Comparison of ENCODE assay signal across 15 cellular contexts in genomic region chr7:73361340-73361739, GRCh38. TPM values are rescaled to one million over a fixed set of nuclear protein-coding genes. Genes with fewer than 3 reads are reported as not detected.
DNase-seq lines count a peak whose midpoint lies in the region; ATAC-seq, FAIRE-seq and TF ChIP-seq lines count a peak whose summit lies in the region.
"Had no signal": no experiment of that assay in that cellular context is flagged by ENCODE, and none has a peak within 500 bp of the region (broad histone marks: within the 10 kb centered on the region; RNA-seq: fewer than 3 reads in every experiment).

No MANE protein-coding gene starts in this region.

- no peak for DNase-seq in HepG2 (ENCODE audit: low spot score)
- no peak for DNase-seq in right lobe of liver
- DNase-seq in RPMI7951 (ENCODE audit: low read depth), result peak; percentile 12
- DNase-seq in GM23248, result no peak
- no peak for DNase-seq in cerebellar nuclear complex (lab: John Stamatoyannopoulos, UW)
- no peak for DNase-seq in MG63
- DNase-seq: 8988T; AML-193; CD8-positive, alpha-beta memory T cell; DMS53; H7 had no signal

- H3K27me3 Mint-ChIP-seq in dendritic cell treated with granulocyte-macrophage colony-stimulating factor and Interleukin-4, amounts not matched to agents 40 ng/mL and 50 ng/mL, for 4 days, result peaks cover 22% of the 10 kb centered on the region

- peak overlapping the region; percentile 51 for H3K27ac Mint-ChIP-seq in dendritic cell treated with granulocyte-macrophage colony-stimulating factor and Interleukin-4, amounts not matched to agents 40 ng/mL and 50 ng/mL, for 4 days
- H3K27ac Mint-ChIP-seq: GM23338 had no signal

- no peaks in the 10 kb centered on the region for H3K36me3 Mint-ChIP-seq in dendritic cell treated with granulocyte-macrophage colony-stimulating factor and Interleukin-4, amounts not matched to agents 40 ng/mL and 50 ng/mL, for 4 days (ENCODE audit: low read depth)
- H3K36me3 Mint-ChIP-seq: CD8-positive, alpha-beta memory T cell had no signal

- no peaks in the 10 kb centered on the region for H3K9me3 ChIP-seq in HepG2 (ENCODE audit: low read length)
- no peaks in the 10 kb centered on the region for H3K9me3 ChIP-seq in right lobe of liver
- H3K9me3 ChIP-seq in GM23248 (ENCODE audit: low read depth), result no peaks in the 10 kb centered on the region
- no peaks in the 10 kb centered on the region for H3K9me3 ChIP-seq in MG63

- TF ChIP-seq POLR2A in HepG2 (IDR thresholded peaks at IDR 0.05; ENCODE audit: insufficient read depth in 1 of 2, low read depth in 2 of 2, low read length in 2 of 2), result no peak
- no peak for TF ChIP-seq POLR2A in right lobe of liver (IDR thresholded peaks at IDR 0.05)

- intact Hi-C loops in HepG2 (cut with micrococcal nuclease; ENCODE audit: unreplicated experiment) (no loop called here), right lobe of liver (cut with DNase I) (no loop called here)
- intact Hi-C loops in dendritic cell treated with granulocyte-macrophage colony-stimulating factor and Interleukin-4, amounts not matched to agents 40 ng/mL and 50 ng/mL, for 4 days (cut with micrococcal nuclease), result no loop called here

- in situ Hi-C loops in HepG2 (cut with HindIII; ENCODE audit: extremely low pct_ligation_motif_present, low pct_unique_long_range_greater_than_20kb) (no loop called here), GM23248 (cut with MboI) (no loop called here)

- TF ChIP-seq EP300 in HepG2 (IDR thresholded peaks at IDR 0.05; ENCODE audit: low read depth in 2 of 2, low read length in 2 of 2) (no peak), HepG2 (CRISPR knock-in tag; IDR thresholded peaks at IDR 0.05; ENCODE audit: borderline replicate concordance) (no peak)

- no peaks in the 10 kb centered on the region for H3K36me3 ChIP-seq in HepG2 (replicated peaks in 1 of 2; ENCODE audit: control insufficient read depth in 1 of 2, insufficient read depth in 2 of 2, low read length in 2 of 2)
- no peaks in the 10 kb centered on the region for H3K36me3 ChIP-seq in right lobe of liver
- H3K36me3 ChIP-seq in GM23248 (ENCODE audit: low read depth), result no peaks in the 10 kb centered on the region
- H3K36me3 ChIP-seq in MG63, result no peaks in the 10 kb centered on the region
- H3K36me3 ChIP-seq: BLaER1 had no signal

- H3K79me2 ChIP-seq in HepG2 (ENCODE audit: insufficient read depth, low read length) (no peaks in the 10 kb centered on the region), GM23248 (ENCODE audit: insufficient read depth) (no peaks in the 10 kb centered on the region)

- no peaks in the 10 kb centered on the region for H3F3A ChIP-seq in GM23248 (ENCODE audit: insufficient read depth)

- no peak overlapping the region for H3K9ac ChIP-seq in HepG2 (ENCODE audit: insufficient read depth, low read depth, low read length)
- no peak overlapping the region for H3K9ac ChIP-seq in GM23248
- H3K9ac ChIP-seq: BLaER1 had no signal

- H3K4me3 ChIP-seq in HepG2 (replicated peaks in 1 of 3; ENCODE audit: insufficient read depth in 1 of 3, low read depth in 2 of 3, low read length in 3 of 3), result no peak overlapping the region
- H3K4me3 ChIP-seq in right lobe of liver, result no peak overlapping the region
- no peak overlapping the region for H3K4me3 ChIP-seq in GM23248
- no peak overlapping the region for H3K4me3 ChIP-seq in MG63
- H3K4me3 ChIP-seq: BLaER1, GM23338 had no signal

- 4% methylated on average over 5 of the region's 5 CpGs for WGBS in HepG2 (ENCODE audit: low lambda C conversion rate)
- WGBS in right lobe of liver (ENCODE audit: insufficient coverage, low coverage, low lambda C conversion rate, missing lambda C conversion rate), result 85% methylated on average over 5 of the region's 5 CpGs
- WGBS in GM23248 (ENCODE audit: low coverage in 1 of 2, low lambda C conversion rate in 2 of 2, missing lambda C conversion rate in 2 of 2), 2 experiments, result 75 to 89% methylated on average over 5 of the region's 5 CpGs

- H3K4me1 ChIP-seq in HepG2 (ENCODE audit: insufficient read depth, low read length), result peaks cover 60% of the 10 kb centered on the region
- H3K4me1 ChIP-seq in right lobe of liver, result peaks cover 0 to 4% (median 2%) of the 10 kb centered on the region in 4 donors
- H3K4me1 ChIP-seq in GM23248 (ENCODE audit: insufficient read depth), result no peaks in the 10 kb centered on the region

- no peak overlapping the region for H3K27ac ChIP-seq in HepG2 (ENCODE audit: extremely low read length, insufficient read depth, low read length)
- H3K27ac ChIP-seq in right lobe of liver, result no peak overlapping the region
- no peak overlapping the region for H3K27ac ChIP-seq in GM23248
- H3K27ac ChIP-seq: BLaER1 had no signal

- ATAC-seq in HepG2, result no peak
- ATAC-seq in right lobe of liver, result no peak
- ATAC-seq: GM23338 had no signal

- H3K4me2 ChIP-seq in HepG2 (ENCODE audit: low read depth, low read length) (no peak overlapping the region), GM23248 (ENCODE audit: unreplicated experiment) (no peak overlapping the region)
- H3K4me2 ChIP-seq: BLaER1, GM23338 had no signal

- CTCF ChIA-PET in HepG2 (lab: Yijun Ruan, JAX; ENCODE audit: low intra/inter-chr PET ratio, low total read pairs), result no interaction called here

- no peak for FAIRE-seq in HepG2 (lab: Jason Lieb, UNC)
- FAIRE-seq: GM18507 had no signal

- H3K9me3 Mint-ChIP-seq in dendritic cell treated with granulocyte-macrophage colony-stimulating factor and Interleukin-4, amounts not matched to agents 40 ng/mL and 50 ng/mL, for 4 days, result no peaks in the 10 kb centered on the region
- H3K9me3 Mint-ChIP-seq: GM23338 had no signal

- no peaks in the 10 kb centered on the region for H3K9me2 ChIP-seq in GM23248 (ENCODE audit: insufficient read depth)

- H2AFZ ChIP-seq in HepG2 (ENCODE audit: low read length), result no peak overlapping the region
- no peak overlapping the region for H2AFZ ChIP-seq in GM23248
- H2AFZ ChIP-seq: GM23338 had no signal

- H4K20me1 ChIP-seq in HepG2 (ENCODE audit: insufficient read depth, low read length) (no peaks in the 10 kb centered on the region), GM23248 (ENCODE audit: insufficient read depth) (no peaks in the 10 kb centered on the region)
- H4K20me1 ChIP-seq: BLaER1 had no signal

- BruUV-seq in HepG2 (replicated peaks; lab: Mats Ljungman, UMichigan), result no TSS peak

- POLR2A ChIA-PET in HepG2 (lab: Yijun Ruan, JAX), result no interaction called here

- H3K27me3 ChIP-seq in HepG2 (ENCODE audit: control insufficient read depth in 1 of 2, insufficient read depth in 2 of 2, low read length in 2 of 2) (peaks cover 11 to 41% of the 10 kb centered on the region in 2 experiments), right lobe of liver (no peaks in the 10 kb centered on the region), GM23248 (replicated peaks; ENCODE audit: insufficient read depth) (peaks cover 5% of the 10 kb centered on the region; the same call in 1 of the 2 replicates), MG63 (no peaks in the 10 kb centered on the region)
- H3K27me3 ChIP-seq: BLaER1 had no signal

- no peak for TF ChIP-seq RAD21 in HepG2 (CRISPR knock-in tag; IDR thresholded peaks at IDR 0.05)

- no peak overlapping the region for H3K4me3 Mint-ChIP-seq in dendritic cell treated with granulocyte-macrophage colony-stimulating factor and Interleukin-4, amounts not matched to agents 40 ng/mL and 50 ng/mL, for 4 days
- H3K4me3 Mint-ChIP-seq: CD8-positive, alpha-beta memory T cell; GM23338 had no signal

- peaks cover 20% of the 10 kb centered on the region for H3K4me1 Mint-ChIP-seq in dendritic cell treated with granulocyte-macrophage colony-stimulating factor and Interleukin-4, amounts not matched to agents 40 ng/mL and 50 ng/mL, for 4 days (ENCODE audit: low read depth)
- H3K4me1 Mint-ChIP-seq: CD8-positive, alpha-beta memory T cell; GM23338 had no signal

- TF ChIP-seq CTCF in HepG2 (CRISPR knock-in tag; IDR thresholded peaks at IDR 0.05), result 0 out of 2 replicates have a peak, but pooled peaks have one; percentile 18
- TF ChIP-seq CTCF in right lobe of liver (IDR thresholded peaks at IDR 0.05), result no peak

RNA-seq across cellular contexts. Expression of gene FKBP6, which starts 33.4 kb away (rescaled TPM):
- total RNA-seq in HepG2 (2016; rRNA removed; fragmentation: Illumina TruSeq; extraction: Trizol), result 0.13 and 0.20 TPM in 2 replicates
- not detected in 2 replicates for total RNA-seq in HepG2 (2016; cell fraction: cytosol; rRNA removed; fragmentation: Illumina TruSeq; extraction: Trizol; ENCODE audit: low read depth)
- total RNA-seq in HepG2 (2016; cell fraction: insoluble cytoplasmic fraction; rRNA removed; fragmentation: Illumina TruSeq; extraction: Trizol), result 0.15 and 0.16 TPM in 2 replicates
- 0.17 and 0.22 TPM in 2 replicates for total RNA-seq in HepG2 (2016; cell fraction: membrane; rRNA removed; fragmentation: Illumina TruSeq; extraction: Trizol)
- 0.22 TPM in 1 of 2 replicates, not detected in the other for total RNA-seq in HepG2 (2016; cell fraction: nucleus; rRNA removed; fragmentation: Illumina TruSeq; extraction: Trizol)
- polyA plus RNA-seq in HepG2 (2011; rRNA removed), result 0.07 and 0.09 TPM in 2 replicates
- polyA plus RNA-seq in HepG2 (2011; cell fraction: cytosol; rRNA removed), result 0.07 and 0.09 TPM in 2 replicates
- 0.08 TPM in 1 of 2 replicates, not detected in the other for polyA plus RNA-seq in HepG2 (2011; cell fraction: nucleus; rRNA removed)
- 0.07 and 0.12 TPM in 2 replicates for polyA plus RNA-seq in HepG2 (2012)
- not detected in 2 replicates for polyA plus RNA-seq in HepG2 (2016; cell fraction: cytosol; fragmentation: Illumina TruSeq; extraction: Trizol; ENCODE audit: low read depth)
- 0.21 and 0.26 TPM in 2 replicates for polyA plus RNA-seq in HepG2 (2016; cell fraction: insoluble cytoplasmic fraction; fragmentation: Illumina TruSeq; extraction: Trizol; ENCODE audit: low read depth)
- 0.10 TPM in 1 of 2 replicates, not detected in the other for polyA plus RNA-seq in HepG2 (2016; cell fraction: membrane; fragmentation: Illumina TruSeq; extraction: Trizol; ENCODE audit: low read depth)
- polyA plus RNA-seq in HepG2 (2016; cell fraction: nucleus; fragmentation: Illumina TruSeq; extraction: Trizol; ENCODE audit: insufficient read depth, low read depth), result 0.49 TPM in 1 of 2 replicates, not detected in the other
- polyA minus RNA-seq in HepG2 (2011; rRNA and poly(A)+ RNA removed; ENCODE audit: low replicate concordance), result 0.10 TPM in 1 of 2 replicates, not detected in the other
- polyA minus RNA-seq in HepG2 (2011; cell fraction: cytosol; rRNA and poly(A)+ RNA removed), result not detected in 2 replicates
- polyA minus RNA-seq in HepG2 (2011; cell fraction: nucleus; rRNA and poly(A)+ RNA removed), result 0.13 TPM in 1 of 2 replicates, not detected in the other
- total RNA-seq in right lobe of liver, result not detected
- not detected in 2 replicates for total RNA-seq in RPMI7951 (2014; rRNA removed; shearing (Covaris generic))
- total RNA-seq in GM23248 (2014; rRNA removed; shearing (Covaris generic)), result not detected in 2 replicates
- polyA plus RNA-seq in GM23248 (2016; fragmentation: Nextera tagmentation; extraction: Ambion mirVana), result not detected in 2 replicates
- not detected in 2 replicates for total RNA-seq in MG63 (2014; rRNA removed; shearing (Covaris generic); ENCODE audit: low replicate concordance)
- total RNA-seq: CD8-positive, alpha-beta memory T cell; GM23338 had no signal
- polyA plus RNA-seq: CD8-positive, alpha-beta memory T cell had no signal

RNA-seq across cellular contexts. Expression of gene TRIM50, which starts 33.5 kb away (rescaled TPM):
- total RNA-seq in HepG2 (2016; rRNA removed; fragmentation: Illumina TruSeq; extraction: Trizol) (21.1 and 24.5 TPM in 2 replicates), right lobe of liver (under 1 TPM in 2 of 6 experiments, not detected in 4; 0.11 to 0.56 TPM)
- 3.9 and 4.9 TPM in 2 replicates for total RNA-seq in HepG2 (2016; cell fraction: cytosol; rRNA removed; fragmentation: Illumina TruSeq; extraction: Trizol; ENCODE audit: low read depth)
- total RNA-seq in HepG2 (2016; cell fraction: insoluble cytoplasmic fraction; rRNA removed; fragmentation: Illumina TruSeq; extraction: Trizol), result 16.1 and 26.1 TPM in 2 replicates
- 9.4 and 10.8 TPM in 2 replicates for total RNA-seq in HepG2 (2016; cell fraction: membrane; rRNA removed; fragmentation: Illumina TruSeq; extraction: Trizol)
- 23.9 and 26.7 TPM in 2 replicates for total RNA-seq in HepG2 (2016; cell fraction: nucleus; rRNA removed; fragmentation: Illumina TruSeq; extraction: Trizol)
- polyA plus RNA-seq in HepG2 (2011; rRNA removed) (4.2 and 5.4 TPM in 2 replicates), GM23248 (2016; fragmentation: Nextera tagmentation; extraction: Ambion mirVana) (not detected in 2 replicates)
- polyA plus RNA-seq in HepG2 (2011; cell fraction: cytosol; rRNA removed), result 1.6 and 3.8 TPM in 2 replicates
- polyA plus RNA-seq in HepG2 (2011; cell fraction: nucleus; rRNA removed), result 33.8 and 40.4 TPM in 2 replicates
- polyA plus RNA-seq in HepG2 (2012), result 3.0 TPM in 2 replicates
- polyA plus RNA-seq in HepG2 (2016; cell fraction: cytosol; fragmentation: Illumina TruSeq; extraction: Trizol; ENCODE audit: low read depth), result 4.1 and 4.2 TPM in 2 replicates
- polyA plus RNA-seq in HepG2 (2016; cell fraction: insoluble cytoplasmic fraction; fragmentation: Illumina TruSeq; extraction: Trizol; ENCODE audit: low read depth), result 19.1 and 25.4 TPM in 2 replicates
- polyA plus RNA-seq in HepG2 (2016; cell fraction: membrane; fragmentation: Illumina TruSeq; extraction: Trizol; ENCODE audit: low read depth), result 6.7 and 7.5 TPM in 2 replicates
- 87.0 and 93.3 TPM in 2 replicates for polyA plus RNA-seq in HepG2 (2016; cell fraction: nucleus; fragmentation: Illumina TruSeq; extraction: Trizol; ENCODE audit: insufficient read depth, low read depth)
- polyA minus RNA-seq in HepG2 (2011; rRNA and poly(A)+ RNA removed; ENCODE audit: low replicate concordance), result 7.4 TPM in 1 of 2 replicates, not detected in the other
- 0.99 and 1.8 TPM in 2 replicates for polyA minus RNA-seq in HepG2 (2011; cell fraction: cytosol; rRNA and poly(A)+ RNA removed)
- 4.5 and 4.7 TPM in 2 replicates for polyA minus RNA-seq in HepG2 (2011; cell fraction: nucleus; rRNA and poly(A)+ RNA removed)
- total RNA-seq in RPMI7951 (2014; rRNA removed; shearing (Covaris generic)), result not detected in 2 replicates
- not detected in 2 replicates for total RNA-seq in GM23248 (2014; rRNA removed; shearing (Covaris generic))
- not detected in 2 replicates for total RNA-seq in MG63 (2014; rRNA removed; shearing (Covaris generic); ENCODE audit: low replicate concordance)
- total RNA-seq: CD8-positive, alpha-beta memory T cell; H7 had no signal
- polyA plus RNA-seq: CD8-positive, alpha-beta memory T cell; GM23338 had no signal

RNA-seq across cellular contexts. Expression of gene NSUN5, which starts 52.7 kb away (rescaled TPM):
- total RNA-seq in HepG2 (2016; rRNA removed; fragmentation: Illumina TruSeq; extraction: Trizol) (31.6 and 35.8 TPM in 2 replicates), right lobe of liver (10 to 100 TPM in 2 of 6 experiments, 1 to 10 TPM in 4; 7.5 to 16.8 (median 9.2) TPM)
- total RNA-seq in HepG2 (2016; cell fraction: cytosol; rRNA removed; fragmentation: Illumina TruSeq; extraction: Trizol; ENCODE audit: low read depth), result 10.1 and 11.8 TPM in 2 replicates
- 29.5 and 34.7 TPM in 2 replicates for total RNA-seq in HepG2 (2016; cell fraction: insoluble cytoplasmic fraction; rRNA removed; fragmentation: Illumina TruSeq; extraction: Trizol)
- total RNA-seq in HepG2 (2016; cell fraction: membrane; rRNA removed; fragmentation: Illumina TruSeq; extraction: Trizol), result 13.4 TPM in 2 replicates
- total RNA-seq in HepG2 (2016; cell fraction: nucleus; rRNA removed; fragmentation: Illumina TruSeq; extraction: Trizol), result 16.9 and 26.1 TPM in 2 replicates
- polyA plus RNA-seq in HepG2 (2011; rRNA removed) (19.9 and 24.9 TPM in 2 replicates), GM23248 (2016; fragmentation: Nextera tagmentation; extraction: Ambion mirVana) (21.1 and 23.4 TPM in 2 replicates)
- 16.1 and 23.4 TPM in 2 replicates for polyA plus RNA-seq in HepG2 (2011; cell fraction: cytosol; rRNA removed)
- 56.5 and 64.5 TPM in 2 replicates for polyA plus RNA-seq in HepG2 (2011; cell fraction: nucleus; rRNA removed)
- 12.2 and 20.8 TPM in 2 replicates for polyA plus RNA-seq in HepG2 (2012)
- 5.4 and 6.5 TPM in 2 replicates for polyA plus RNA-seq in HepG2 (2016; cell fraction: cytosol; fragmentation: Illumina TruSeq; extraction: Trizol; ENCODE audit: low read depth)
- polyA plus RNA-seq in HepG2 (2016; cell fraction: insoluble cytoplasmic fraction; fragmentation: Illumina TruSeq; extraction: Trizol; ENCODE audit: low read depth), result 20.2 and 26.2 TPM in 2 replicates
- polyA plus RNA-seq in HepG2 (2016; cell fraction: membrane; fragmentation: Illumina TruSeq; extraction: Trizol; ENCODE audit: low read depth), result 5.5 and 7.3 TPM in 2 replicates
- 42.6 and 43.8 TPM in 2 replicates for polyA plus RNA-seq in HepG2 (2016; cell fraction: nucleus; fragmentation: Illumina TruSeq; extraction: Trizol; ENCODE audit: insufficient read depth, low read depth)
- 41.4 and 43.7 TPM in 2 replicates for polyA minus RNA-seq in HepG2 (2011; rRNA and poly(A)+ RNA removed; ENCODE audit: low replicate concordance)
- 12.9 and 15.0 TPM in 2 replicates for polyA minus RNA-seq in HepG2 (2011; cell fraction: cytosol; rRNA and poly(A)+ RNA removed)
- polyA minus RNA-seq in HepG2 (2011; cell fraction: nucleus; rRNA and poly(A)+ RNA removed), result 13.0 and 19.8 TPM in 2 replicates
- total RNA-seq in RPMI7951 (2014; rRNA removed; shearing (Covaris generic)), result 24.1 and 27.2 TPM in 2 replicates
- 15.3 and 25.5 TPM in 2 replicates for total RNA-seq in GM23248 (2014; rRNA removed; shearing (Covaris generic))
- total RNA-seq in MG63 (2014; rRNA removed; shearing (Covaris generic); ENCODE audit: low replicate concordance), result 29.4 and 44.7 TPM in 2 replicates
